ENCODE assay signal across 7 cellular contexts in the genomic region with DNA sequence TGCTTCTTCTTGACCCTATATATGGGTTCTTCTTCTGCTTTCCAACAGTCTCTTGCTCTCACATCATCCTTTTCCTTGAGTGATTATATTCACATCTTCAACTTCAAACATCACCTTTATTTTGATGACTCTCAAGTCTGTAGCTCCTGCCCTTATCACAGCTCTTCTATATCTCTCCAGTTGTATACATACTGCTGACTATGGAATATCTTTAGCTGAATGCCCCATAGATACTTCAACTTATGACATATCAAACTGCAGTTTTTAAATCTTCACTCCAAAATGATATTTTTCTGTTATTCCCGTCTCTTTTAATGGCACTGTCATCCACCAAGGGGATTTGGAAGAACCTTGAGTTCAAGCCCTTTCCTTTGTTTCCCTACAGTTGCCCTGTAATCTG.
"Had no signal": no experiment of that assay in that cellular context is flagged by ENCODE, and none has a peak within 500 bp of the region (broad histone marks: within the 10 kb centered on the region; RNA-seq: fewer than 3 reads in every experiment).

No MANE protein-coding gene starts in this region.

- DNase-seq: GDM1, GF-D8 had no signal

- ATAC-seq: GM12878 had no signal

- H3K4me3 ChIP-seq: GM12878 had no signal

- FAIRE-seq: G401.6, GM12878, GM12891, GM18507, GM19239 had no signal
